In the genomic region with DNA sequence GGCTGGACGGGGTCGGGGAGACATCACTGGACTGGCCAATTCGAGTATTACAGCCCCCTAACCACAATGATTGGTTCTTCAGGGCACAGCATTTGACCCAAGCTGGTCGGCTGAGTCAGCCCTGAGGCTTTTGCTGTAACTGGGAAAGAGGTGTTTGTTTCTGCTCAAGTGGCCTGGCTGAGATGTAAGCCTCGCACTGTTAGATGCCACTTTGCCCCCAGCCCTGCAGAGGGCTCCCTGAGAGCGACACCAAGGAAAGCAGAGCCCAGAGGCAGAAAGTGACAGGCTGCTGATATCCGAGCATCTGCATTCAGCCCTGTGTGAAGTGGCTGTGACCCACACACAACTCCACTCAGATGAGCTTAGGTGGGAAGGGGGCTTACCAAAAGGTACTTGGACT, we compare ENCODE assay signal across 8 cellular contexts. TPM values are rescaled to one million over a fixed set of nuclear protein-coding genes. Genes with fewer than 3 reads are reported as not detected.
DNase-seq lines count a peak whose midpoint lies in the region; ATAC-seq and TF ChIP-seq lines count a peak whose summit lies in the region.

No MANE protein-coding gene starts in this region.

- H3K27ac Mint-ChIP-seq in CD8-positive, alpha-beta T cell = no peak overlapping the region
- H3K27ac Mint-ChIP-seq in naive B cell = peak overlapping the region in 1 of 6 donors; percentile 38

- H3K27me3 ChIP-seq in CD8-positive, alpha-beta T cell (ENCODE audit: insufficient read depth, low read length) = no peaks in the 10 kb centered on the region

- H3K4me3 ChIP-seq in CD8-positive, alpha-beta T cell (ENCODE audit: low read depth, low read length) = no peak overlapping the region

- no peaks in the 10 kb centered on the region for H3K9me3 ChIP-seq in CD8-positive, alpha-beta T cell (ENCODE audit: low read length)

- no peak overlapping the region for H3K4me3 Mint-ChIP-seq in CD8-positive, alpha-beta T cell
- H3K4me3 Mint-ChIP-seq in naive B cell = no peak overlapping the region

- DNase-seq in CD8-positive, alpha-beta T cell = peak in 1 of 7 experiments; percentile 24
- DNase-seq in H4 (ENCODE audit: low spot score) = peak; percentile 27
- DNase-seq in NCI-H526 treated with DMSO at 0.1 percent for 48 hours (lab: John Stamatoyannopoulos, UW) = peak; percentile 38
- DNase-seq in ecto neural progenitor cell (ENCODE audit: low spot score) = peak; percentile 73
- no peak for DNase-seq in naive B cell

- CTCF ChIA-PET in CD8-positive, alpha-beta T cell (lab: Charles Lee) = interaction anchor here (0.8 kb wide), 1 partner anchor 9 kb away, joined by 4 read pairs; no protein-coding TSS in a partner anchor

- no peaks in the 10 kb centered on the region for H3K4me1 ChIP-seq in CD8-positive, alpha-beta T cell (ENCODE audit: insufficient read depth, low read length)

- no peak for TF ChIP-seq CTCF in CD8-positive, alpha-beta T cell (IDR thresholded peaks at IDR 0.05)

- peaks cover 5% of the 10 kb centered on the region for H3K27me3 Mint-ChIP-seq in CD8-positive, alpha-beta T cell (ENCODE audit: low read depth)
- H3K27me3 Mint-ChIP-seq in naive B cell = no peaks in the 10 kb centered on the region

- intact Hi-C loops in CD8-positive, alpha-beta T cell (cut with DNase I, micrococcal nuclease) = no loop called here

- H3K9me3 Mint-ChIP-seq in CD8-positive, alpha-beta T cell = no peaks in the 10 kb centered on the region
- peaks cover 0 to 2% (median 0%) of the 10 kb centered on the region in 7 donors for H3K9me3 Mint-ChIP-seq in naive B cell

- no peak overlapping the region for H3K27ac ChIP-seq in CD8-positive, alpha-beta T cell (ENCODE audit: low read depth, low read length)

- no peaks in the 10 kb centered on the region for H3K4me1 Mint-ChIP-seq in CD8-positive, alpha-beta T cell (ENCODE audit: low read depth)
- H3K4me1 Mint-ChIP-seq in naive B cell = no peaks in the 10 kb centered on the region

- ATAC-seq in CD8-positive, alpha-beta T cell = peak; percentile 70
- ATAC-seq in naive B cell (ENCODE audit: low read depth in 2 of 2) = peak; percentile 59
- ATAC-seq in GM18511 (IDR thresholded peaks at IDR 0.05; ENCODE audit: unreplicated experiment) = no peak
- ATAC-seq in HG02642 (IDR thresholded peaks at IDR 0.05; ENCODE audit: poor library complexity, unreplicated experiment) = no peak
- no peak for ATAC-seq in GM21717 (IDR thresholded peaks at IDR 0.05; ENCODE audit: unreplicated experiment)

- H3K36me3 ChIP-seq in CD8-positive, alpha-beta T cell (ENCODE audit: insufficient read depth, low read length) = peaks cover 3% of the 10 kb centered on the region

- POLR2A ChIA-PET in CD8-positive, alpha-beta T cell (lab: Charles Lee) = no interaction called here

- peaks cover 25% of the 10 kb centered on the region for H3K36me3 Mint-ChIP-seq in CD8-positive, alpha-beta T cell
- peaks cover 0 to 19% of the 10 kb centered on the region in 2 donors for H3K36me3 Mint-ChIP-seq in naive B cell

RNA-seq across cellular contexts. Expression of a gene that starts 19.4 kb away (rescaled TPM):
- 100 to 1,000 TPM; 149 TPM for total RNA-seq in CD8-positive, alpha-beta T cell
- total RNA-seq in H4 (2014; rRNA removed; shearing (Covaris generic)) = 503 and 555 TPM in 2 replicates
- 100 to 1,000 TPM; 103 to 141 (median 117) TPM for polyA plus RNA-seq in naive B cell (ENCODE audit: low read depth in 6 of 6)

RNA-seq across cellular contexts. Expression of a gene that starts 31.8 kb away (rescaled TPM):
- not detected for total RNA-seq in CD8-positive, alpha-beta T cell
- not detected in 2 replicates for total RNA-seq in H4 (2014; rRNA removed; shearing (Covaris generic))
- polyA plus RNA-seq in naive B cell (ENCODE audit: low read depth in 6 of 6) = not detected

RNA-seq across cellular contexts. Expression of a gene that starts 54.4 kb away (rescaled TPM):
- total RNA-seq in CD8-positive, alpha-beta T cell = 10 to 100 TPM; 18.9 to 19.7 TPM
- 0.45 TPM in 1 of 2 replicates, not detected in the other for total RNA-seq in H4 (2014; rRNA removed; shearing (Covaris generic))
- 1 to 10 TPM in 3 of 6 donors, under 1 TPM in 3; 0.29 to 1.5 (median 0.89) TPM for polyA plus RNA-seq in naive B cell (ENCODE audit: low read depth in 6 of 6)

Comparison
In these comparisons a context has a peak if more than half of its experiments do, and no peak if none do; other contexts are left out.
1. ATAC-seq: peak in CD8-positive, alpha-beta T cell (single experiment) and naive B cell (2 of 2); none in GM18511 (single experiment), HG02642 (single experiment) and GM21717 (single experiment).
2. RNA of a gene that starts 54.4 kb away (total RNA-seq): 18.9 to 19.7 TPM in CD8-positive, alpha-beta T cell; 0.45 TPM in H4; every median in the first group is over 10 times any median in the second.